Comparison of ENCODE assay signal across 26 cellular contexts in genomic region chr12:27096420-27096819, GRCh38. TPM values are rescaled to one million over a fixed set of nuclear protein-coding genes. Genes with fewer than 3 reads are reported as not detected.
"Had no signal": no experiment of that assay in that cellular context is flagged by ENCODE, and none has a peak within 500 bp of the region (broad histone marks: within the 10 kb centered on the region; RNA-seq: fewer than 3 reads in every experiment).

No MANE protein-coding gene starts in this region.

- H3K27ac ChIP-seq: Peyer's patch, RWPE1, SJCRH30, WERI-Rb-1 had no signal

- H3K9ac ChIP-seq: SK-N-SH had no signal

- H3K4me1 ChIP-seq: Peyer's patch, SJCRH30 had no signal

- ATAC-seq: activated CD8-positive, alpha-beta T cell treated with anti-CD3 and anti-CD28 coated beads for 36 hours; activated T-cell treated with anti-CD3 and anti-CD28 coated beads, Interleukin-2, amount 50 U/mL, for 72 hours had no signal

- H3K36me3 ChIP-seq: Peyer's patch, SJCRH30, WERI-Rb-1 had no signal

- H3K9me3 ChIP-seq: SK-N-SH had no signal

- DNase-seq: activated CD4-positive, alpha-beta T cell treated with anti-CD3 and anti-CD28 coated beads for 4 hours; activated CD8-positive, alpha-beta memory T cell treated with anti-CD3 and anti-CD28 coated beads, Interleukin-2, amount 50 U/mL, for 4 hours; activated CD8-positive, alpha-beta T cell treated with anti-CD3 and anti-CD28 coated beads for 36 hours; activated gamma-delta T cell treated with Interleukin-2 at 50 U/mL for 16 hours; activated naive CD4-positive, alpha-beta T cell treated with anti-CD3 and anti-CD28 coated beads, Interleukin-2, amount 10 ng/mL, durations not matched to agents 7 days and 5 days; activated naive CD8-positive, alpha-beta T cell treated with anti-CD3 and anti-CD28 coated beads for 36 hours; activated T-cell treated with anti-CD3 and anti-CD28 coated beads, Interleukin-2, amount 50 U/mL, for 72 hours; anterior cingulate cortex; central memory CD4-positive, alpha-beta T cell; MM.1S; NCI-H1105; NCI-H1436; NCI-H187; NCI-H2081; NCI-H446; NCI-H524; Peyer's patch; Right ventricle myocardium superior; SJCRH30; SK-N-SH; T-helper 1 cell; WERI-Rb-1 had no signal

- H3K4me2 ChIP-seq: SK-N-SH had no signal

- H3K4me3 ChIP-seq: Peyer's patch, SJCRH30 had no signal

- H3K27me3 ChIP-seq: Peyer's patch, SJCRH30 had no signal

RNA-seq across cellular contexts. Expression of gene C12orf71, which starts 14.0 kb away (rescaled TPM):
- total RNA-seq: activated CD8-positive, alpha-beta T cell treated with anti-CD3 and anti-CD28 coated beads for 36 hours; activated naive CD8-positive, alpha-beta T cell treated with anti-CD3 and anti-CD28 coated beads for 36 hours; activated T-cell treated with anti-CD3 and anti-CD28 coated beads, Interleukin-2, amount 50 U/mL, for 72 hours; activated T-helper 2 cell treated with anti-CD3 and anti-CD28 coated beads, Interferon-gamma antibody, Interleukin-2, Interleukin-4, amounts not matched to agents 10 μg/mL and 5 μg/mL and 100 μg/mL, durations not matched to agents 14 hours and 24 hours and 36 hours; Peyer's patch; Right ventricle myocardium superior; SJCRH30; T-helper 2 cell treated with Interferon-gamma antibody and Interleukin-4, amounts not matched to agents 100 ng/mL and 5 ng/mL, for 36 hours had no signal
- polyA plus RNA-seq: adipose tissue, SK-N-SH had no signal
